ENCODE assay signal across 10 cellular contexts in the genomic region with DNA sequence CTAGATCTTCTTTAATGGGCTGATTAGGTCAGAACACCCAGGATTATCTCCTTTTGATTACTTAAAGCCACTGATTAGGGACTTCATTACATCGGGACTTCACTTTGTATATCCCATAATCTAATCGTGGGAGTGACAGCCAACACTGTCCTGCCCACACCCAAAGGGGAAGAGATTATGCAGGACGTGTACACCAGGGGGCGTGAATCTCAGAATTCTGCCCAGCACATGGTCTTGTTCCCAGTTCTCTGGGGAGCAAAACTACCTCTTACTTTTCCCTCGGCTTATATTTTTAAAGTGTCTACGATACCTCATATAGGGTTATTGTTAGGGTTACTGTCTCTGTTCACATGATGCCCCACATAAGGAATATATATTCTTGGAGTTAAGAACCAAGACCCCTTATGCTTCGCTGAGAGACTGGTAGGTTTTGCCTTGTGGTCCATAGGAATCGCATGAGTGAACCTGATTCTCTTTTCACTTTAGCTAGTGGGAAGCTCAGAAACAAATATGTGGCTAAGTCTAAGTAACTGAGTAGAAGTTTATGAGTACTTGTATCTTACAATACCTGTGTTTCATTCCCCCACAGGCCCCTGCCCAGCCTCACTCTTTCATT.
DNase-seq lines count a peak whose midpoint lies in the region; ATAC-seq, FAIRE-seq and TF ChIP-seq lines count a peak whose summit lies in the region.
"Had no signal": no experiment of that assay in that cellular context is flagged by ENCODE, and none has a peak within 500 bp of the region (broad histone marks: within the 10 kb centered on the region; RNA-seq: fewer than 3 reads in every experiment).

No MANE protein-coding gene starts in this region.

- H3K36me3 Mint-ChIP-seq in natural killer cell treated with Interleukin-12 subunit alpha and Interleukin-12 subunit beta and Interleukin-15 and Interleukin-18, amount 100 ng/mL, for 72 hours = no peaks in the 10 kb centered on the region

- H3K4me1 ChIP-seq in GM12878 (ENCODE audit: control insufficient read depth, insufficient read depth, low read length) = no peaks in the 10 kb centered on the region
- H3K4me1 ChIP-seq: Caco-2 had no signal

- WGBS in GM12878 (ENCODE audit: insufficient coverage, insufficient replicate concordance, low lambda C conversion rate, missing lambda C conversion rate) = 31% methylated on average over 8 of the region's 8 CpGs

- in situ Hi-C loops in GM12878 (cut with MboI) = no loop called here

- DNase-seq in NCI-H510A treated with DMSO at 0.1 percent for 48 hours (lab: John Stamatoyannopoulos, UW) = peak; percentile 20
- no peak for DNase-seq in NCI-H510A (lab: John Stamatoyannopoulos, UW)
- peak; percentile 78 for DNase-seq in OCI-M1 (lab: John Stamatoyannopoulos, UW)
- no peak for DNase-seq in GM12878 (ENCODE audit: low read depth, low spot score)
- DNase-seq in natural killer cell treated with Interleukin-12 subunit alpha and Interleukin-12 subunit beta and Interleukin-15 and Interleukin-18, amount 100 ng/mL, for 72 hours (ENCODE audit: low spot score) = no peak
- DNase-seq in Ammon's horn (ENCODE audit: low spot score) = no peak
- DNase-seq: activated B cell treated with CpG ODN at 0.5 μM for 24 hours had no signal

- no peak overlapping the region for H3K4me2 ChIP-seq in GM12878 (ENCODE audit: control insufficient read depth, insufficient read depth)

- no peak overlapping the region for H3K27ac ChIP-seq in GM12878 (ENCODE audit: control insufficient read depth, insufficient read depth)

- POLR2A ChIA-PET in GM12878 (lab: Charles Lee) = no interaction called here

- H4K20me1 ChIP-seq in GM12878 (ENCODE audit: control insufficient read depth, insufficient read depth) = no peaks in the 10 kb centered on the region

- peaks cover 11 to 12% of the 10 kb centered on the region in 2 donors for H3K4me1 Mint-ChIP-seq in natural killer cell treated with Interleukin-12 subunit alpha and Interleukin-12 subunit beta and Interleukin-15 and Interleukin-18, amount 100 ng/mL, for 72 hours (ENCODE audit: low read depth in 2 of 2)

- RAD21 ChIA-PET in GM12878 (lab: Charles Lee; ENCODE audit: unreplicated experiment) = no interaction called here

- no TSS peak for BruUV-seq in GM12878 (replicated peaks; lab: Mats Ljungman, UMichigan)

- ATAC-seq in HG02870 (IDR thresholded peaks at IDR 0.05; ENCODE audit: unreplicated experiment) = peak; percentile 48
- ATAC-seq in GM12878 = peak; percentile 71
- peak; percentile 54 to 58 for ATAC-seq in natural killer cell treated with Interleukin-12 subunit alpha and Interleukin-12 subunit beta and Interleukin-15 and Interleukin-18, amount 100 ng/mL, for 72 hours
- ATAC-seq in HG03521 (IDR thresholded peaks at IDR 0.05; ENCODE audit: unreplicated experiment) = no peak

- H3K27me3 ChIP-seq in GM12878 (replicated peaks in 1 of 2; ENCODE audit: control insufficient read depth in 2 of 2, insufficient read depth in 2 of 2, low read length in 1 of 2) = no peaks in the 10 kb centered on the region; a peak in 2 of 4 replicates

- no peak for TF ChIP-seq EP300 in GM12878 (IDR thresholded peaks at IDR 0.05; ENCODE audit: borderline replicate concordance in 1 of 2, control insufficient read depth in 1 of 2, low read depth in 2 of 2, low read length in 2 of 2)

- TF ChIP-seq RAD21 in GM12878 (IDR thresholded peaks at IDR 0.05; ENCODE audit: insufficient read depth, low read depth, low read length) = peak; percentile 32; the same call in 1 of the 2 replicates

- H3K4me3 Mint-ChIP-seq in natural killer cell treated with Interleukin-12 subunit alpha and Interleukin-12 subunit beta and Interleukin-15 and Interleukin-18, amount 100 ng/mL, for 72 hours = no peak overlapping the region
- H3K4me3 Mint-ChIP-seq: activated B cell treated with CpG ODN at 0.5 μM for 24 hours had no signal

- TF ChIP-seq CTCF in GM12878 (IDR thresholded peaks at IDR 0.05 in 2 of 3, conservative IDR thresholded peaks at IDR 0.05 in 1 of 3; ENCODE audit: control insufficient read depth in 2 of 3, extremely low read depth in 1 of 3, insufficient read depth in 1 of 3, low read depth in 3 of 3, low read length in 3 of 3) = peak; percentile 54 to 74 (median 60)

- peak; percentile 44 for FAIRE-seq in GM12878 (lab: Jason Lieb, UNC)

- H3K9me3 ChIP-seq in GM12878 (replicated peaks; ENCODE audit: control insufficient read depth, insufficient read depth, low read length) = no peaks in the 10 kb centered on the region
- H3K9me3 ChIP-seq: Caco-2 had no signal

- no peaks in the 10 kb centered on the region for H3K79me2 ChIP-seq in GM12878 (ENCODE audit: control insufficient read depth, insufficient read depth, low read length)

- no peak for TF ChIP-seq POLR2A in GM12878 (IDR thresholded peaks at IDR 0.05; ENCODE audit: low read depth, low read length)

- no peak overlapping the region for H2AFZ ChIP-seq in GM12878 (ENCODE audit: control insufficient read depth, low read depth, low read length)

- no peak overlapping the region for H3K9ac ChIP-seq in GM12878 (ENCODE audit: control insufficient read depth, insufficient read depth, low read length)

- H3K4me3 ChIP-seq in GM12878 = no peak overlapping the region

- CTCF ChIA-PET in GM12878 (lab: Yijun Ruan, JAX) = interaction anchor here (0.9 to 7.1 kb wide), 28 partner anchors 8 to 760 kb away, joined by 3 to 79 read pairs (median 6); no protein-coding TSS in a partner anchor

- H3K27me3 Mint-ChIP-seq in natural killer cell treated with Interleukin-12 subunit alpha and Interleukin-12 subunit beta and Interleukin-15 and Interleukin-18, amount 100 ng/mL, for 72 hours = peaks cover 13 to 24% of the 10 kb centered on the region in 2 donors

- SMC1A ChIA-PET in GM12878 (lab: Charles Lee; ENCODE audit: uncharacterized antibody, unreplicated experiment) = interaction anchor here (1.0 to 3.3 kb wide), 8 partner anchors 13 to 760 kb away, joined by 3 to 17 read pairs (median 6); no protein-coding TSS in a partner anchor

- H3K9me3 Mint-ChIP-seq in natural killer cell treated with Interleukin-12 subunit alpha and Interleukin-12 subunit beta and Interleukin-15 and Interleukin-18, amount 100 ng/mL, for 72 hours = no peaks in the 10 kb centered on the region
- H3K9me3 Mint-ChIP-seq: activated B cell treated with CpG ODN at 0.5 μM for 24 hours had no signal

- no peak overlapping the region for H3K27ac Mint-ChIP-seq in natural killer cell treated with Interleukin-12 subunit alpha and Interleukin-12 subunit beta and Interleukin-15 and Interleukin-18, amount 100 ng/mL, for 72 hours
- H3K27ac Mint-ChIP-seq: activated B cell treated with CpG ODN at 0.5 μM for 24 hours had no signal

- intact Hi-C loops in GM12878 (cut with micrococcal nuclease; ENCODE audit: unreplicated experiment) = loop anchor here (2.0 to 10.0 kb wide), 5 partner anchors 33 to 667 kb away; a partner anchor contains a TSS

- H3K36me3 ChIP-seq in GM12878 (ENCODE audit: control insufficient read depth in 2 of 2, insufficient read depth in 2 of 2, low read length in 1 of 2) = no peaks in the 10 kb centered on the region

TF ChIP-seq in GM12878, 131 proteins besides CTCF, POLR2A, EP300 and RAD21:
- TF ChIP-seq, protein P1, sequence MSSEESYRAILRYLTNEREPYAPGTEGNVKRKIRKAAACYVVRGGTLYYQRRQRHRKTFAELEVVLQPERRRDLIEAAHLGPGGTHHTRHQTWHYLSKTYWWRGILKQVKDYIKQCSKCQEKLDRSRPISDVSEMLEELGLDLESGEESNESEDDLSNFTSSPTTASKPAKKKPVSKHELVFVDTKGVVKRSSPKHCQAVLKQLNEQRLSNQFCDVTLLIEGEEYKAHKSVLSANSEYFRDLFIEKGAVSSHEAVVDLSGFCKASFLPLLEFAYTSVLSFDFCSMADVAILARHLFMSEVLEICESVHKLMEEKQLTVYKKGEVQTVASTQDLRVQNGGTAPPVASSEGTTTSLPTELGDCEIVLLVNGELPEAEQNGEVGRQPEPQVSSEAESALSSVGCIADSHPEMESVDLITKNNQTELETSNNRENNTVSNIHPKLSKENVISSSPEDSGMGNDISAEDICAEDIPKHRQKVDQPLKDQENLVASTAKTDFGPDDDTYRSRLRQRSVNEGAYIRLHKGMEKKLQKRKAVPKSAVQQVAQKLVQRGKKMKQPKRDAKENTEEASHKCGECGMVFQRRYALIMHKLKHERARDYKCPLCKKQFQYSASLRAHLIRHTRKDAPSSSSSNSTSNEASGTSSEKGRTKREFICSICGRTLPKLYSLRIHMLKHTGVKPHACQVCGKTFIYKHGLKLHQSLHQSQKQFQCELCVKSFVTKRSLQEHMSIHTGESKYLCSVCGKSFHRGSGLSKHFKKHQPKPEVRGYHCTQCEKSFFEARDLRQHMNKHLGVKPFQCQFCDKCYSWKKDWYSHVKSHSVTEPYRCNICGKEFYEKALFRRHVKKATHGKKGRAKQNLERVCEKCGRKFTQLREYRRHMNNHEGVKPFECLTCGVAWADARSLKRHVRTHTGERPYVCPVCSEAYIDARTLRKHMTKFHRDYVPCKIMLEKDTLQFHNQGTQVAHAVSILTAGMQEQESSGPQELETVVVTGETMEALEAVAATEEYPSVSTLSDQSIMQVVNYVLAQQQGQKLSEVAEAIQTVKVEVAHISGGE (CRISPR knock-in tag; IDR thresholded peaks at IDR 0.05) = no peak
- TF ChIP-seq, protein P2, sequence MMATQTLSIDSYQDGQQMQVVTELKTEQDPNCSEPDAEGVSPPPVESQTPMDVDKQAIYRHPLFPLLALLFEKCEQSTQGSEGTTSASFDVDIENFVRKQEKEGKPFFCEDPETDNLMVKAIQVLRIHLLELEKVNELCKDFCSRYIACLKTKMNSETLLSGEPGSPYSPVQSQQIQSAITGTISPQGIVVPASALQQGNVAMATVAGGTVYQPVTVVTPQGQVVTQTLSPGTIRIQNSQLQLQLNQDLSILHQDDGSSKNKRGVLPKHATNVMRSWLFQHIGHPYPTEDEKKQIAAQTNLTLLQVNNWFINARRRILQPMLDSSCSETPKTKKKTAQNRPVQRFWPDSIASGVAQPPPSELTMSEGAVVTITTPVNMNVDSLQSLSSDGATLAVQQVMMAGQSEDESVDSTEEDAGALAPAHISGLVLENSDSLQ (IDR thresholded peaks at IDR 0.05) = peak; percentile 43
- TF ChIP-seq SMC3 (IDR thresholded peaks at IDR 0.05; ENCODE audit: borderline replicate concordance, low read length) = peak; percentile 44; the same call in 1 of the 2 replicates

Comparison
In these comparisons a context has a peak if more than half of its experiments do, and no peak if none do; other contexts are left out.
1. DNase-seq: peak in NCI-H510A treated with DMSO at 0.1 percent for 48 hours (single experiment) and OCI-M1 (single experiment); none in NCI-H510A (single experiment), GM12878 (single experiment), natural killer cell treated with Interleukin-12 subunit alpha and Interleukin-12 subunit beta and Interleukin-15 and Interleukin-18, amount 100 ng/mL, for 72 hours (single experiment) and Ammon's horn (single experiment).